ENCODE assay signal across 17 cellular contexts in the genomic region with DNA sequence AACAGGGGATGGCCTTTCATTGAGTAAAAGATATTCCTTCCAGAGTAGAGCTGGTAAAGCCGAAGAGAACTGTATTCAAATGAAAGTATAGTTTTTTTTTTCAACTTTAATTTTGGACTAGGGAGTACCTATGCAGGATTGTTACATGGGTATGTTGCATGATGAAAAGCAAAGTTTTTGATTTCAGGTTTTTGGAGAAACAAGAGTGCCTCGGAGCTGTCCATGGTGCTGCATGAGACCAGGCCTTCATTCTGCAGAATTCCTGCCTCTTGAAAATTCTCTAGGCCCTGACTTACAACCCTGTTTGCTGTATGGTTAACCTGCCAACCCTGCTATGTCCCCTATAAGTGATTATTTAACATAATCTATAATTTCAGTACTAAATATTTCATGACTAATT.
A peak's percentile ranks its signal among the peaks of the same experiment; 100 is the strongest.
DNase-seq lines count a peak whose midpoint lies in the region; ATAC-seq, FAIRE-seq and TF ChIP-seq lines count a peak whose summit lies in the region.
"Had no signal": no experiment of that assay in that cellular context is flagged by ENCODE, and none has a peak within 500 bp of the region (broad histone marks: within the 10 kb centered on the region; RNA-seq: fewer than 3 reads in every experiment).

No MANE protein-coding gene starts in this region.

- no peaks in the 10 kb centered on the region for H3K4me1 Mint-ChIP-seq in CD4-positive, alpha-beta memory T cell
- H3K4me1 Mint-ChIP-seq: stimulated activated effector memory CD8-positive, alpha-beta T cell treated with anti-CD3 and anti-CD28 coated beads, Interleukin-12 subunit alpha, Interleukin-12 subunit beta, amount 100 ng/mL, for 72 hours; T-cell had no signal

- POLR2A ChIA-PET in HepG2 (lab: Yijun Ruan, JAX): no interaction called here
- POLR2A ChIA-PET in CD4-positive, alpha-beta memory T cell (lab: Charles Lee; ENCODE audit: partially characterized antibody): no interaction called here

- H3K27me3 Mint-ChIP-seq in CD4-positive, alpha-beta memory T cell: no peaks in the 10 kb centered on the region
- H3K27me3 Mint-ChIP-seq: T-cell had no signal

- ATAC-seq in HepG2: no peak
- ATAC-seq: PC-3; stimulated activated effector memory CD8-positive, alpha-beta T cell treated with anti-CD3 and anti-CD28 coated beads, Interleukin-12 subunit alpha, Interleukin-12 subunit beta, amount 100 ng/mL, for 72 hours; T-cell had no signal

- FAIRE-seq in HepG2 (lab: Jason Lieb, UNC): no peak
- FAIRE-seq: urothelium cell line had no signal

- TF ChIP-seq POLR2A in adrenal gland (IDR thresholded peaks at IDR 0.05) (no peak), HepG2 (IDR thresholded peaks at IDR 0.05; ENCODE audit: insufficient read depth in 1 of 2, low read depth in 2 of 2, low read length in 2 of 2) (no peak)

- H3K9ac ChIP-seq in HepG2 (ENCODE audit: insufficient read depth, low read depth, low read length): no peak overlapping the region

- H3K27ac ChIP-seq in adrenal gland (no peak overlapping the region), HepG2 (ENCODE audit: extremely low read length, insufficient read depth, low read length) (no peak overlapping the region)
- H3K27ac ChIP-seq in CD4-positive, alpha-beta memory T cell (ENCODE audit: low read depth, low read length): no peak overlapping the region

- H3K36me3 ChIP-seq in adrenal gland (replicated peaks in 1 of 2) (no peaks in the 10 kb centered on the region), HepG2 (replicated peaks in 1 of 2; ENCODE audit: control insufficient read depth in 1 of 2, insufficient read depth in 2 of 2, low read length in 2 of 2) (no peaks in the 10 kb centered on the region)
- no peaks in the 10 kb centered on the region for H3K36me3 ChIP-seq in CD4-positive, alpha-beta memory T cell (ENCODE audit: insufficient read depth, low read length)

- no peak for TF ChIP-seq RAD21 in HepG2 (CRISPR knock-in tag; IDR thresholded peaks at IDR 0.05)

- intact Hi-C loops in adrenal gland (cut with DNase I): no loop called here
- intact Hi-C loops in HepG2 (cut with micrococcal nuclease; ENCODE audit: unreplicated experiment): no loop called here
- intact Hi-C loops in CD4-positive, alpha-beta memory T cell (cut with micrococcal nuclease): no loop called here

- TF ChIP-seq EP300 in HepG2 (IDR thresholded peaks at IDR 0.05; ENCODE audit: low read depth in 2 of 2, low read length in 2 of 2): no peak
- TF ChIP-seq EP300 in HepG2 (CRISPR knock-in tag; IDR thresholded peaks at IDR 0.05; ENCODE audit: borderline replicate concordance): no peak

- H3K27me3 ChIP-seq in adrenal gland (no peaks in the 10 kb centered on the region), HepG2 (ENCODE audit: control insufficient read depth in 1 of 2, insufficient read depth in 2 of 2, low read length in 2 of 2) (no peaks in the 10 kb centered on the region)
- no peaks in the 10 kb centered on the region for H3K27me3 ChIP-seq in CD4-positive, alpha-beta memory T cell (ENCODE audit: insufficient read depth, low read length)

- TF ChIP-seq CTCF in adrenal gland (IDR thresholded peaks at IDR 0.05): no peak
- TF ChIP-seq CTCF in HepG2 (CRISPR knock-in tag; IDR thresholded peaks at IDR 0.05): no peak

- H3K4me3 ChIP-seq in adrenal gland: no peak overlapping the region
- H3K4me3 ChIP-seq in HepG2 (replicated peaks in 1 of 3; ENCODE audit: insufficient read depth in 1 of 3, low read depth in 2 of 3, low read length in 3 of 3): no peak overlapping the region
- H3K4me3 ChIP-seq in CD4-positive, alpha-beta memory T cell (ENCODE audit: low read length in 2 of 2): no peak overlapping the region

- 54 to 73% (median 61%) methylated on average over 2 of the region's 2 CpGs for WGBS in adrenal gland, 4 donors
- 8% methylated on average over 1 of the region's 2 CpGs for WGBS in HepG2 (ENCODE audit: low lambda C conversion rate)

- no peaks in the 10 kb centered on the region for H3K79me2 ChIP-seq in HepG2 (ENCODE audit: insufficient read depth, low read length)

- DNase-seq in Caki2 (ENCODE audit: low read depth) (peak; percentile 1), KBM-7 (peak; percentile 7), adrenal gland (peak in 4 of 7 donors; percentile 2 to 32 (median 22)), HepG2 (ENCODE audit: low spot score) (no peak), ACHN (no peak), NCI-H2196 treated with DMSO at 0.1 percent for 48 hours (lab: John Stamatoyannopoulos, UW; ENCODE audit: unreplicated experiment) (no peak), NCI-H2107 treated with DMSO at 0.1 percent for 48 hours (lab: John Stamatoyannopoulos, UW; ENCODE audit: unreplicated experiment) (no peak)
- no peak for DNase-seq in CD4-positive, alpha-beta memory T cell
- DNase-seq: effector CD4-positive, alpha-beta T cell; EL; foreskin melanocyte; PC-3; retina; stimulated activated CD4-positive, alpha-beta T cell treated with anti-CD3 and anti-CD28 coated beads, Interleukin-2, amount 100 ng/mL, for 48 hours; T-cell had no signal

- H4K20me1 ChIP-seq in HepG2 (ENCODE audit: insufficient read depth, low read length): no peaks in the 10 kb centered on the region

- no peak overlapping the region for H3K4me2 ChIP-seq in HepG2 (ENCODE audit: low read depth, low read length)

- BruUV-seq in HepG2 (replicated peaks; lab: Mats Ljungman, UMichigan): no TSS peak

- in situ Hi-C loops in Caki2 (cut with HindIII; ENCODE audit: low pct_unique_long_range_greater_than_20kb, low sequenced_read_pairs) (no loop called here), KBM-7 (cut with MboI; ENCODE audit: low pct_unique_long_range_greater_than_20kb, low sequenced_read_pairs) (no loop called here), HepG2 (cut with HindIII; ENCODE audit: extremely low pct_ligation_motif_present, low pct_unique_long_range_greater_than_20kb) (no loop called here), ACHN (cut with HindIII; ENCODE audit: low pct_ligation_motif_present, low pct_unique_long_range_greater_than_20kb, low sequenced_read_pairs) (no loop called here)

- H3K9me3 Mint-ChIP-seq in CD4-positive, alpha-beta memory T cell: peaks cover 0 to 12% (median 3%) of the 10 kb centered on the region in 8 donors

- no peak overlapping the region for H3K4me3 Mint-ChIP-seq in CD4-positive, alpha-beta memory T cell
- H3K4me3 Mint-ChIP-seq: stimulated activated effector memory CD8-positive, alpha-beta T cell treated with anti-CD3 and anti-CD28 coated beads, Interleukin-12 subunit alpha, Interleukin-12 subunit beta, amount 100 ng/mL, for 72 hours; T-cell had no signal

- H2AFZ ChIP-seq in HepG2 (ENCODE audit: low read length): no peak overlapping the region

- no peak overlapping the region for H3K27ac Mint-ChIP-seq in CD4-positive, alpha-beta memory T cell
- H3K27ac Mint-ChIP-seq: stimulated activated effector memory CD8-positive, alpha-beta T cell treated with anti-CD3 and anti-CD28 coated beads, Interleukin-12 subunit alpha, Interleukin-12 subunit beta, amount 100 ng/mL, for 72 hours; T-cell had no signal

- CTCF ChIA-PET in HepG2 (lab: Yijun Ruan, JAX; ENCODE audit: low intra/inter-chr PET ratio, low total read pairs): no interaction called here
- CTCF ChIA-PET in CD4-positive, alpha-beta memory T cell (lab: Charles Lee; ENCODE audit: partially characterized antibody): no interaction called here

- no peaks in the 10 kb centered on the region for H3K36me3 Mint-ChIP-seq in CD4-positive, alpha-beta memory T cell
- H3K36me3 Mint-ChIP-seq: stimulated activated effector memory CD8-positive, alpha-beta T cell treated with anti-CD3 and anti-CD28 coated beads, Interleukin-12 subunit alpha, Interleukin-12 subunit beta, amount 100 ng/mL, for 72 hours; T-cell had no signal

- H3K4me1 ChIP-seq in adrenal gland (replicated peaks in 1 of 2): no peaks in the 10 kb centered on the region
- no peaks in the 10 kb centered on the region for H3K4me1 ChIP-seq in HepG2 (ENCODE audit: insufficient read depth, low read length)
- no peaks in the 10 kb centered on the region for H3K4me1 ChIP-seq in CD4-positive, alpha-beta memory T cell (ENCODE audit: insufficient read depth, low read length)

- H3K9me3 ChIP-seq in adrenal gland (replicated peaks in 1 of 3) (no peaks in the 10 kb centered on the region), HepG2 (ENCODE audit: low read length) (no peaks in the 10 kb centered on the region)
- H3K9me3 ChIP-seq in CD4-positive, alpha-beta memory T cell (ENCODE audit: control insufficient read depth in 1 of 2, low read length in 2 of 2): no peaks in the 10 kb centered on the region

TF ChIP-seq in HepG2, 621 proteins besides CTCF, POLR2A, EP300 and RAD21 (continues in another document):
- TF ChIP-seq TFAP4 (IDR thresholded peaks at IDR 0.05; ENCODE audit: borderline replicate concordance, low read depth) (no peak), ZNF576 (CRISPR knock-in tag; IDR thresholded peaks at IDR 0.05) (no peak), ZNF879 (CRISPR knock-in tag; IDR thresholded peaks at IDR 0.05) (no peak), FOXK2 (IDR thresholded peaks at IDR 0.05) (no peak), ZNF264 (CRISPR knock-in tag; IDR thresholded peaks at IDR 0.05) (no peak), MIER2 (CRISPR knock-in tag; IDR thresholded peaks at IDR 0.05) (peak; percentile 87), MAFK (conservative IDR thresholded peaks at IDR 0.05 in 1 of 2, IDR thresholded peaks at IDR 0.05 in 1 of 2; ENCODE audit: low read length in 2 of 2) (no peak)

Comparison
In these comparisons a context has a peak if more than half of its experiments do, and no peak if none do; other contexts are left out.
1. DNase-seq: peak in Caki2 (single experiment), KBM-7 (single experiment) and adrenal gland (4 of 7); none in HepG2 (single experiment), ACHN (single experiment), NCI-H2196 treated with DMSO at 0.1 percent for 48 hours (single experiment), NCI-H2107 treated with DMSO at 0.1 percent for 48 hours (single experiment) and CD4-positive, alpha-beta memory T cell (0 of 5).